18 cellular contexts compared by ENCODE assay signal in the genomic region with DNA sequence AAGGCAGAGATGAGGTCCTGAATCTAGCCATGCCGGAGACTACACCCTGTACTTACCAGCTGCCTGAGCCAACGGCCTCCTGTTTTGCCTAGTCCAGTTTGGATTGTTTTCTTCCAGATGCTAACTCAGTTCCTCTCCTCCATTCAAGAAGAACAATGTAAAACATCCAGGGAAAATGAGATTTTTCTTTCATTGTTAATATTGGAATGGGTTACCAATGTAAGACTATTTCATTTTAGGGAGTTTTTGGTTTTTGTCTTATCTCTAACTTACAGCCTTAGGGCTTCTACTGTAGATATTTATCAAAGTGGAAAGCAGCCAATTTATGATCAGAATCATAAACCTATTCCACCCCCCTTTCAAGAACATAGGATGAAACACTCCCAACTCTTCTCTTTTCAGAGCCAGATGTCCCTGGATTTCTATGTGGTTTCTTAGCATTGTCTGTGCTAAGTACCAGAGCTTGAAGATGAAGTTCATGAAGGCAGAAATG.
"Had no signal": no experiment of that assay in that cellular context is flagged by ENCODE, and none has a peak within 500 bp of the region (broad histone marks: within the 10 kb centered on the region; RNA-seq: fewer than 3 reads in every experiment).

No MANE protein-coding gene starts in this region.

- FAIRE-seq: bronchial epithelial cell, endometrium, TTC549 had no signal

- H3K27me3 ChIP-seq: ascending aorta, gastroesophageal sphincter, ovary, thyroid gland had no signal

- H3K27me3 Mint-ChIP-seq: activated naive CD4-positive, alpha-beta T cell treated with anti-CD3 and anti-CD28 coated beads, Interleukin-2, amount 50 U/mL, for 24 hours had no signal

- DNase-seq: activated CD4-positive, alpha-beta T cell treated with anti-CD3 and anti-CD28 coated beads for 36 hours; activated CD4-positive, alpha-beta T cell treated with anti-CD3 and anti-CD28 coated beads, Interleukin-2, amount 50 U/mL, for 48 hours; activated gamma-delta T cell; cerebellar nuclear complex; cortex of kidney; stimulated activated CD4-positive, alpha-beta T cell treated with anti-CD3 and anti-CD28 coated beads, Interleukin-2, amount 100 ng/mL, for 24 hours; stimulated activated naive CD4-positive, alpha-beta T cell treated with Interleukin-2 at 50 U/mL for 16 hours; thyroid gland had no signal

- H3K4me3 ChIP-seq: ascending aorta, gastroesophageal sphincter, ovary, psoas muscle, thyroid gland had no signal

- H3K27ac Mint-ChIP-seq: activated CD4-positive, alpha-beta T cell treated with anti-CD3 and anti-CD28 coated beads for 36 hours; activated naive CD4-positive, alpha-beta T cell treated with anti-CD3 and anti-CD28 coated beads, Interleukin-2, amount 50 U/mL, for 24 hours; WTC11 had no signal

- H3K9me3 Mint-ChIP-seq: activated naive CD4-positive, alpha-beta T cell treated with anti-CD3 and anti-CD28 coated beads, Interleukin-2, amount 50 U/mL, for 24 hours had no signal

- H3K4me3 Mint-ChIP-seq: activated CD4-positive, alpha-beta T cell treated with anti-CD3 and anti-CD28 coated beads for 36 hours; activated naive CD4-positive, alpha-beta T cell treated with anti-CD3 and anti-CD28 coated beads, Interleukin-2, amount 50 U/mL, for 24 hours had no signal

- H3K36me3 ChIP-seq: ascending aorta, gastroesophageal sphincter, ovary, thyroid gland had no signal

- H3K36me3 Mint-ChIP-seq: WTC11 had no signal

- H3K27ac ChIP-seq: ascending aorta, ovary, psoas muscle, thyroid gland had no signal

- ATAC-seq: activated CD4-positive, alpha-beta T cell treated with anti-CD3 and anti-CD28 coated beads for 36 hours; gastroesophageal sphincter; psoas muscle; right cardiac atrium had no signal

- H3K9me3 ChIP-seq: ascending aorta, gastroesophageal sphincter, ovary, psoas muscle, thyroid gland had no signal
